In genomic region chr3:69999191-70000027, GRCh38 we compare ENCODE assay signal across 9 cellular contexts. TPM values are rescaled to one million over a fixed set of nuclear protein-coding genes. Genes with fewer than 3 reads are reported as not detected.
DNase-seq lines count a peak whose midpoint lies in the region; ATAC-seq and TF ChIP-seq lines count a peak whose summit lies in the region.
"Had no signal": no experiment of that assay in that cellular context is flagged by ENCODE, and none has a peak within 500 bp of the region (broad histone marks: within the 10 kb centered on the region; RNA-seq: fewer than 3 reads in every experiment).

TSS of gene SAMMSON (plus strand) at chr3:69999733.

- 86% methylated on average over 28 of the region's 28 CpGs for WGBS in hepatocyte (ENCODE audit: low lambda C conversion rate, missing lambda C conversion rate)
- 70 to 76% methylated on average over 28 of the region's 28 CpGs for WGBS in tibial nerve, 2 donors

- no peak for TF ChIP-seq POLR2A in tibial nerve (IDR thresholded peaks at IDR 0.05)

- peak in 1 of 2 donors; percentile 18 for TF ChIP-seq EP300 in tibial nerve (IDR thresholded peaks at IDR 0.05)

- H3K27me3 ChIP-seq in ascending aorta (no peaks in the 10 kb centered on the region), hepatocyte (no peaks in the 10 kb centered on the region), tibial nerve (no peaks in the 10 kb centered on the region)

- DNase-seq in M059J (ENCODE audit: low read depth) = peak; percentile 64
- peak in 1 of 2 donors; percentile 74 for DNase-seq in ascending aorta (ENCODE audit: low spot score in 2 of 2)
- no peak for DNase-seq in hepatocyte (ENCODE audit: low spot score)
- no peak for DNase-seq in tibial nerve (ENCODE audit: low spot score in 2 of 2)
- DNase-seq in DMS79 (lab: John Stamatoyannopoulos, UW) = no peak
- DNase-seq in amniotic stem cell (lab: John Stamatoyannopoulos, UW) = no peak

- TF ChIP-seq CTCF in ascending aorta (IDR thresholded peaks at IDR 0.05) (no peak), hepatocyte (IDR thresholded peaks at IDR 0.05; ENCODE audit: poor library complexity) (no peak), tibial nerve (IDR thresholded peaks at IDR 0.05) (no peak)

- ATAC-seq in GM21447 (IDR thresholded peaks at IDR 0.05; ENCODE audit: unreplicated experiment) (no peak), HG02973 (IDR thresholded peaks at IDR 0.05; ENCODE audit: unreplicated experiment) (no peak)

- H3K4me3 ChIP-seq in ascending aorta (peak within 1 kb of the TSS in 1 of 2 donors; percentile 37), hepatocyte (no peak within 1 kb of the TSS), tibial nerve (peak within 1 kb of the TSS in 3 of 4 donors; percentile 5 to 16 (median 13))

- H3K4me2 ChIP-seq in hepatocyte = peak within 1 kb of the TSS; percentile 44

- H3K4me1 ChIP-seq in ascending aorta (peaks cover 3 to 19% of the 10 kb centered on the region in 2 donors), hepatocyte (ENCODE audit: insufficient read depth) (peaks cover 14% of the 10 kb centered on the region), tibial nerve (peaks cover 0 to 22% (median 14%) of the 10 kb centered on the region in 4 donors)

- intact Hi-C loops in ascending aorta (cut with DNase I) = loop anchor here (5.0 kb wide), 1 partner anchor 68 kb away; no protein-coding TSS in a partner anchor

- H4K20me1 ChIP-seq in hepatocyte (ENCODE audit: insufficient read depth, poor library complexity, severe bottlenecking) = no peaks in the 10 kb centered on the region

- H2AFZ ChIP-seq in hepatocyte = peak within 1 kb of the TSS; percentile 37

- H3K36me3 ChIP-seq in ascending aorta (no peaks in the 10 kb centered on the region), hepatocyte (replicated peaks; ENCODE audit: insufficient read depth, low read depth) (no peaks in the 10 kb centered on the region), tibial nerve (no peaks in the 10 kb centered on the region)

- H3K79me2 ChIP-seq in hepatocyte = no peaks in the 10 kb centered on the region

- no peaks in the 10 kb centered on the region for H3K9me2 ChIP-seq in hepatocyte (replicated peaks; ENCODE audit: insufficient read depth)

- H3K27ac ChIP-seq in ascending aorta (peak within 1 kb of the TSS; percentile 93), hepatocyte (peak within 1 kb of the TSS; percentile 65), tibial nerve (peak within 1 kb of the TSS; percentile 73 to 92 (median 82))

- peaks cover 0 to 3% of the 10 kb centered on the region in 2 donors for H3K9me3 ChIP-seq in ascending aorta
- H3K9me3 ChIP-seq in hepatocyte (ENCODE audit: low read depth) = no peaks in the 10 kb centered on the region
- H3K9me3 ChIP-seq in tibial nerve = no peaks in the 10 kb centered on the region

RNA-seq across cellular contexts. Expression of gene SAMMSON, which starts in this region (rescaled TPM):
- not detected in 2 replicates for total RNA-seq in M059J (2014; rRNA removed; shearing (Covaris generic))
- total RNA-seq in ascending aorta (2.2 TPM), hepatocyte (0.10 TPM in 1 of 2 replicates, not detected in the other), tibial nerve (1 to 10 TPM; 2.1 to 3.1 (median 2.3) TPM)
- polyA plus RNA-seq in hepatocyte = not detected in 2 replicates
- polyA plus RNA-seq: adipose tissue had no signal

Comparison
In these comparisons a context has a peak if more than half of its experiments do, and no peak if none do; other contexts are left out.
1. Peak in DNase-seq in M059J; RNA of the gene not detected or under 1 TPM.